ENCODE assay signal across 8 cellular contexts in the genomic region with DNA sequence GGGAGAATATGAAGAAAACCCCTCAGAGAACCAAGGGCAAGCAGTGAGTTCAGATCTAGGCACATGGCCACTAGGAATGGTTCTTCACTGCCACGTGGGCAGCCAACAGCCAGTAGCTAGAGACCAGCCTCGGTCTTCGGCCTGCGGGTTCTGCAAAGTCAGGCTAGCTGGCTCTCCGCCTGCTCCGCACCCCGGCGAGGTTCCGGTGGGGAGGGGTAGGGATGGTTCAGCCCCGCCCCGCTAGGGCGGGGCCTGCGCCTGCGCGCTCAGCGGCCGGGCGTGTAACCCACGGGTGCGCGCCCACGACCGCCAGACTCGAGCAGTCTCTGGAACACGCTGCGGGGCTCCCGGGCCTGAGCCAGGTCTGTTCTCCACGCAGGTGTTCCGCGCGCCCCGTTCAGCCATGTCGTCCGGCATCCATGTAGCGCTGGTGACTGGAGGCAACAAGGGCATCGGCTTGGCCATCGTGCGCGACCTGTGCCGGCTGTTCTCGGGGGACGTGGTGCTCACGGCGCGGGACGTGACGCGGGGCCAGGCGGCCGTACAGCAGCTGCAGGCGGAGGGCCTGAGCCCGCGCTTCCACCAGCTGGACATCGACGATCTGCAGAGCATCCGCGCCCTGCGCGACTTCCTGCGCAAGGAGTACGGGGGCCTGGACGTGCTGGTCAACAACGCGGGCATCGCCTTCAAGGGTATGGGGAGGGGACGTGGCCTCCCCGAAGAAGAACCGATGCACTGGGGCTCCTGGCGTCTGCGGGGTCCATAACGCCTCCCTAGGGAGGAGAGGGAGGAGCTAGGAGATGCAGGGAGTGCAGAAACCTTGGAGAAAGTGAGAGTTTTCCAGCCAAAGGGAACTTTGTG. TPM values are rescaled to one million over a fixed set of nuclear protein-coding genes. Genes with fewer than 3 reads are reported as not detected.
DNase-seq lines count a peak whose midpoint lies in the region; ATAC-seq and TF ChIP-seq lines count a peak whose summit lies in the region.

TSS of gene CBR1 (plus strand) at position 312 of the 861 bp plus-strand sequence. CDS start at position 404, 92 bp downstream.

- H3K4me1 ChIP-seq in HUES64 (ENCODE audit: insufficient read depth, low read length) (peaks cover 12% of the 10 kb centered on the region), esophagus muscularis mucosa (peaks cover 16 to 47% (median 45%) of the 10 kb centered on the region in 4 donors), muscle layer of colon (ENCODE audit: insufficient read depth, low read length) (peaks cover 39% of the 10 kb centered on the region)

- WGBS in HUES64 = 6% methylated on average over 71 of the region's 71 CpGs
- WGBS in esophagus muscularis mucosa = under 1% methylated on average over 14 of the region's 71 CpGs

- H3K9me3 ChIP-seq in HUES64 (ENCODE audit: insufficient read depth, low read depth, low read length) (peaks cover 17% of the 10 kb centered on the region), esophagus muscularis mucosa (no peaks in the 10 kb centered on the region), muscle layer of colon (ENCODE audit: low read length) (no peaks in the 10 kb centered on the region)

- H3K27ac Mint-ChIP-seq in activated T-cell treated with anti-CD3 and anti-CD28 coated beads, Interleukin-2, amount 50 U/mL, for 72 hours = no peak within 1 kb of the TSS

- H3K36me3 ChIP-seq in HUES64 (ENCODE audit: insufficient read depth, low read length) (peaks cover 28% of the 10 kb centered on the region), esophagus muscularis mucosa (peaks cover 0 to 19% (median 9%) of the 10 kb centered on the region in 4 donors), muscle layer of colon (ENCODE audit: insufficient read depth, low read length) (peaks cover 25% of the 10 kb centered on the region)

- peaks cover 51% of the 10 kb centered on the region for H3K4me1 Mint-ChIP-seq in activated T-cell treated with anti-CD3 and anti-CD28 coated beads, Interleukin-2, amount 50 U/mL, for 72 hours (ENCODE audit: low read depth)

- H3K27ac ChIP-seq in HUES64 (ENCODE audit: low read depth, low read length) = peak within 1 kb of the TSS; percentile 17; the same call in 1 of the 2 replicates
- peak within 1 kb of the TSS; percentile 79 to 87 (median 82) for H3K27ac ChIP-seq in esophagus muscularis mucosa (replicated peaks in 1 of 4)
- H3K27ac ChIP-seq in muscle layer of colon (ENCODE audit: low read depth, low read length) = peak within 1 kb of the TSS; percentile 94

- no peak for TF ChIP-seq EP300 in esophagus muscularis mucosa (IDR thresholded peaks at IDR 0.05)

- H3K4me3 ChIP-seq in HUES64 (ENCODE audit: low read length) = peak within 1 kb of the TSS; percentile 91
- peak within 1 kb of the TSS; percentile 61 to 86 (median 78) for H3K4me3 ChIP-seq in esophagus muscularis mucosa
- H3K4me3 ChIP-seq in muscle layer of colon (ENCODE audit: low read depth in 1 of 2, low read length in 2 of 2) = peak within 1 kb of the TSS; percentile 84 to 92

- peak; percentile 92 for DNase-seq in COR-L47 (lab: John Stamatoyannopoulos, UW)
- DNase-seq in OCI-M2 (lab: John Stamatoyannopoulos, UW; ENCODE audit: unreplicated experiment) = peak; percentile 45
- DNase-seq in activated T-cell treated with anti-CD3 and anti-CD28 coated beads, Interleukin-2, amount 50 U/mL, for 72 hours = peak; percentile 86 to 88
- DNase-seq in esophagus muscularis mucosa (ENCODE audit: extremely low spot score) = peak; percentile 97
- peak; percentile 68 to 70 for DNase-seq in stimulated activated CD8-positive, alpha-beta memory T cell treated with anti-CD3 and anti-CD28 coated beads, Interleukin-7, amount 100 ng/mL, for 1 hour (ENCODE audit: low read depth in 2 of 2)

- peak; percentile 97 for ATAC-seq in GM21447 (IDR thresholded peaks at IDR 0.05; ENCODE audit: unreplicated experiment)
- ATAC-seq in activated T-cell treated with anti-CD3 and anti-CD28 coated beads, Interleukin-2, amount 50 U/mL, for 72 hours (replicated peaks in 1 of 2) = peak; percentile 95 to 97

- intact Hi-C loops in esophagus muscularis mucosa (cut with DNase I) = loop anchor here (5.0 kb wide), 1 partner anchor 42 kb away; no protein-coding TSS in a partner anchor

- H3K27me3 Mint-ChIP-seq in activated T-cell treated with anti-CD3 and anti-CD28 coated beads, Interleukin-2, amount 50 U/mL, for 72 hours (ENCODE audit: low read depth) = no peaks in the 10 kb centered on the region

- peak in 1 of 3 experiments; percentile 10 for TF ChIP-seq CTCF in esophagus muscularis mucosa (IDR thresholded peaks at IDR 0.05)

- H3K9ac ChIP-seq in HUES64 (ENCODE audit: low read depth, low read length) (peak within 1 kb of the TSS; percentile 80), muscle layer of colon (ENCODE audit: low read length) (peak within 1 kb of the TSS; percentile 29)

- H3K27me3 ChIP-seq in HUES64 (ENCODE audit: insufficient read depth, low read length) (no peaks in the 10 kb centered on the region), esophagus muscularis mucosa (no peaks in the 10 kb centered on the region), muscle layer of colon (ENCODE audit: control insufficient read depth in 1 of 2, insufficient read depth in 2 of 2, low read length in 2 of 2) (no peaks in the 10 kb centered on the region)

- peak within 1 kb of the TSS; percentile 90 to 92 for H3K4me3 Mint-ChIP-seq in activated T-cell treated with anti-CD3 and anti-CD28 coated beads, Interleukin-2, amount 50 U/mL, for 72 hours

- H3K9me3 Mint-ChIP-seq in activated T-cell treated with anti-CD3 and anti-CD28 coated beads, Interleukin-2, amount 50 U/mL, for 72 hours = peaks cover 4 to 5% of the 10 kb centered on the region in 2 donors

- TF ChIP-seq POLR2A in esophagus muscularis mucosa (IDR thresholded peaks at IDR 0.05; ENCODE audit: low read depth) = no peak

- peaks cover 11 to 28% of the 10 kb centered on the region in 2 donors for H3K36me3 Mint-ChIP-seq in activated T-cell treated with anti-CD3 and anti-CD28 coated beads, Interleukin-2, amount 50 U/mL, for 72 hours (ENCODE audit: insufficient read depth in 2 of 2)

RNA-seq across cellular contexts. Expression of gene CBR1, which starts in this region (rescaled TPM):
- polyA plus RNA-seq in HUES64 (2013, experiment 1 of 2) = 87.6 TPM
- 94.8 TPM for polyA plus RNA-seq in HUES64 (2013, experiment 2 of 2)
- total RNA-seq in activated T-cell treated with anti-CD3 and anti-CD28 coated beads, Interleukin-2, amount 50 U/mL, for 72 hours = 10 to 100 TPM; 17.0 to 38.5 TPM
- total RNA-seq in esophagus muscularis mucosa = 100 to 1,000 TPM in 3 of 4 donors, 10 to 100 TPM in 1; 83.3 to 155 (median 121) TPM

Comparison
In these comparisons a context has a peak if more than half of its experiments do, and no peak if none do; other contexts are left out.
1. Peak in every context shown above with its lines: DNase-seq, ATAC-seq, H3K4me3 ChIP-seq and H3K27ac ChIP-seq.
2. DNase-seq: peak in every context shown above with its lines; median percentile 97 in esophagus muscularis mucosa; 92 in COR-L47; 87 in activated T-cell treated with anti-CD3 and anti-CD28 coated beads, Interleukin-2, amount 50 U/mL, for 72 hours; 69 in stimulated activated CD8-positive, alpha-beta memory T cell treated with anti-CD3 and anti-CD28 coated beads, Interleukin-7, amount 100 ng/mL, for 1 hour; 45 in OCI-M2.
3. H3K27ac ChIP-seq: peak in every context shown above with its lines; median percentile 94 in muscle layer of colon; 82 in esophagus muscularis mucosa; 17 in HUES64.